ENCODE assay signal across 1 cellular context in the genomic region with DNA sequence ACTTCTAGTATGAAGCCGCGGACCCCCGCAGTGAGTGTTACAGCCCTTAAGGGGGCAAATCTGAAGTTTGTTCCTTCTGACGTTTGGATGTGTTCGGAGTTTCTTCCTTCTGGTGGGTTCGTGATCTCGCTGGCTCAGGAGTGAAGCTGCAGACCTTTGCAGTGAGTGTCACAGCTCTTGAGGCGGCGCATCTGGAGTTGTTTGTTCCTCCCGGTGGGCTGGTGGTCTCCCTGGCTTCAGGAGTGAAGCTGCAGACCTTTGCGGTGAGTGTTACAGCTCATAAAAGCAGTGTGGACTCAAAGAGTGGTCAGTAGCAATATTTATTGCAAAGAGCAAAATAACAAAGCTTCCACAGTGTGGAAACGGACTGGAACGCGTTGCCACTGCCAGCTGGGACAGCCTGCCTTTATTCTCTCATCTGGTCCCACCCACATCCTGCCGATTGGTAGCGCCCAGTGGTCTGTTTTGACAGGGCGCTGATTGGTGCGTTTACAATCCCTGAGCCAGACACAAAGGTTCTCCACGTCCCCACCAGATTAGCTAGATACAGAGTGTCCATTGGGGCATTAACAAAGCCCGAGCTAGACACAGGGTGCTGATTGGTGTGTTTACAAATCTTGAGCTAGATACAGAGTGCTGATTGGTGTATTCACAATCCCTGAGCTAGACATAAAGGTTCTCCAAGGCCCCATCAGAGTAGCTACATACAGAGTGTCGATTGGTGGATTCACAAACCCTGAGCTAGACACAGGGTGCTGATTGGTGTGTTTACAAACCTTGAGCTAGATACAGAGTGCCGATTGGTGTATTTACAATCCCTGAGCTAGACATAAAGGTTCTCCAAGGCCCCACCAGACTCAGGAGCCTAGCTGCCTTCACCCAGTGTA.
A peak's percentile ranks its signal among the peaks of the same experiment; 100 is the strongest.
TF ChIP-seq lines count a peak whose summit lies in the region.

No MANE protein-coding gene starts in this region.

TF ChIP-seq in K562, 482 proteins besides CTCF, POLR2A, EP300 and RAD21:
- TF ChIP-seq, protein P1, sequence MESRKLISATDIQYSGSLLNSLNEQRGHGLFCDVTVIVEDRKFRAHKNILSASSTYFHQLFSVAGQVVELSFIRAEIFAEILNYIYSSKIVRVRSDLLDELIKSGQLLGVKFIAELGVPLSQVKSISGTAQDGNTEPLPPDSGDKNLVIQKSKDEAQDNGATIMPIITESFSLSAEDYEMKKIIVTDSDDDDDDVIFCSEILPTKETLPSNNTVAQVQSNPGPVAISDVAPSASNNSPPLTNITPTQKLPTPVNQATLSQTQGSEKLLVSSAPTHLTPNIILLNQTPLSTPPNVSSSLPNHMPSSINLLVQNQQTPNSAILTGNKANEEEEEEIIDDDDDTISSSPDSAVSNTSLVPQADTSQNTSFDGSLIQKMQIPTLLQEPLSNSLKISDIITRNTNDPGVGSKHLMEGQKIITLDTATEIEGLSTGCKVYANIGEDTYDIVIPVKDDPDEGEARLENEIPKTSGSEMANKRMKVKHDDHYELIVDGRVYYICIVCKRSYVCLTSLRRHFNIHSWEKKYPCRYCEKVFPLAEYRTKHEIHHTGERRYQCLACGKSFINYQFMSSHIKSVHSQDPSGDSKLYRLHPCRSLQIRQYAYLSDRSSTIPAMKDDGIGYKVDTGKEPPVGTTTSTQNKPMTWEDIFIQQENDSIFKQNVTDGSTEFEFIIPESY (CRISPR knock-in tag; IDR thresholded peaks at IDR 0.05), result peak; percentile 32; the same call in 1 of the 2 replicates
- TF ChIP-seq FOS (IDR thresholded peaks at IDR 0.05; ENCODE audit: extremely low read depth, insufficient read length), result peak; percentile 38
- peak; percentile 38 for TF ChIP-seq NFYB (IDR thresholded peaks at IDR 0.05; ENCODE audit: extremely low read depth, insufficient read length)
- 0 out of 2 replicates have a peak, but pooled peaks have one; percentile 0 for TF ChIP-seq SUPT5H (IDR thresholded peaks at IDR 0.05)
- peak; percentile 27; the same call in 1 of the 2 replicates for TF ChIP-seq RBFOX2 (IDR thresholded peaks at IDR 0.05; ENCODE audit: low read depth, low read length)
- peak; percentile 77 for TF ChIP-seq ASH1L (IDR thresholded peaks at IDR 0.05; ENCODE audit: borderline replicate concordance, low read depth, partially characterized antibody)
